1 cellular context compared by ENCODE assay signal in the genomic region with DNA sequence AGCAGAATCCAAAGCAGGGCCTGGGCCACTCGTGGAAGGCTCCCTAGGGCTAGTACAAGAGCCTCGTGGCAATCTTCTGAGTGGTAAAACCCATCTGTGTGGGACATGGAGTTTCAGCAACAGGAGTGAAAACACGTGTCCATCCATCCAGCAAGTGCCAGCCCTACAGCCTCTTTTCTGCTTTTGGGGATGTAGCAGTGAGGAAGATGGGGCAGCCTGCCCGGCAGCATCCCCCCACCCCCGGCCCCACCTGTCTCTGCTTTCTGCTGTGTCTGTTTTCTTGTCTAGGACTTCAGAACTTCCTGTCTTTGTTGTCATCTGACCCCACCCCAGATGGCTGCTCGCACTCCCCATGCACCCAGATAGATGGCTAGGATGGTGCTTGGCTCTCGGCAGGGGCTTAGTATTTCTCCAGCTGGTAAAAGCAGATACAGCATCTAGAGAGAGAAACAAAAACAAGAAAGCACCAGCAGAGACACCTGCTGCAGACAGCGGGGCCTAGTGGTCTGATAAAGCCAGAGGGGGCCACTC.
TF ChIP-seq lines count a peak whose summit lies in the region.

No MANE protein-coding gene starts in this region.

TF ChIP-seq in K562, 482 proteins besides CTCF, POLR2A, EP300 and RAD21:
- TF ChIP-seq USF1 (CRISPR knock-in tag; IDR thresholded peaks at IDR 0.05) (peak; percentile 3; the same call in 1 of the 2 replicates), FUS (optimal IDR thresholded peaks at IDR 0.05; ENCODE audit: low read depth, low read length) (no peak), BCOR (IDR thresholded peaks at IDR 0.05) (no peak)
- TF ChIP-seq, protein P1, sequence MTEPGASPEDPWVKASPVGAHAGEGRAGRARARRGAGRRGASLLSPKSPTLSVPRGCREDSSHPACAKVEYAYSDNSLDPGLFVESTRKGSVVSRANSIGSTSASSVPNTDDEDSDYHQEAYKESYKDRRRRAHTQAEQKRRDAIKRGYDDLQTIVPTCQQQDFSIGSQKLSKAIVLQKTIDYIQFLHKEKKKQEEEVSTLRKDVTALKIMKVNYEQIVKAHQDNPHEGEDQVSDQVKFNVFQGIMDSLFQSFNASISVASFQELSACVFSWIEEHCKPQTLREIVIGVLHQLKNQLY (CRISPR knock-in tag; conservative IDR thresholded peaks at IDR 0.05) = no peak
